Comparison of ENCODE assay signal across 7 cellular contexts in genomic region chr9:67711424-67711823, GRCh38.
DNase-seq lines count a peak whose midpoint lies in the region; ATAC-seq and TF ChIP-seq lines count a peak whose summit lies in the region.
"Not testable (repeated sequence)": the region's sequence is repeated elsewhere in the genome, so short reads cannot be mapped to it uniquely, and the experiment has no call there.

No MANE protein-coding gene starts in this region.

- not testable (repeated sequence) for H3K27ac ChIP-seq in GM23338 (ENCODE audit: low read depth); right cardiac atrium (ENCODE audit: low read length)
- H3K27ac ChIP-seq in esophagus muscularis mucosa (replicated peaks in 1 of 4) (peak overlapping the region in 1 of 4 donors; percentile 76), transverse colon (peak overlapping the region in 1 of 4 donors; percentile 67)

- H3K79me2 ChIP-seq in GM23338 (replicated peaks; ENCODE audit: insufficient read depth): not testable (repeated sequence)

- TF ChIP-seq EP300 in esophagus muscularis mucosa (IDR thresholded peaks at IDR 0.05); transverse colon (IDR thresholded peaks at IDR 0.05; ENCODE audit: low read depth): not testable (repeated sequence)

- H3K36me3 Mint-ChIP-seq in GM23338 (ENCODE audit: low read depth); activated naive CD4-positive, alpha-beta T cell treated with anti-CD3 and anti-CD28 coated beads, Interleukin-2, amount 10 ng/mL, durations not matched to agents 7 days and 5 days: not testable (repeated sequence)

- not testable (repeated sequence) for H3F3A ChIP-seq in GM23338 (replicated peaks; ENCODE audit: low read depth)

- H4K20me1 ChIP-seq in GM23338 (replicated peaks; ENCODE audit: insufficient read depth): not testable (repeated sequence)

- H3K27me3 Mint-ChIP-seq in GM23338 (ENCODE audit: insufficient read depth, low read depth, poor library complexity); activated naive CD4-positive, alpha-beta T cell treated with anti-CD3 and anti-CD28 coated beads, Interleukin-2, amount 10 ng/mL, durations not matched to agents 7 days and 5 days: not testable (repeated sequence)

- not testable (repeated sequence) for TF ChIP-seq CTCF in GM23338 (conservative IDR thresholded peaks at IDR 0.05; ENCODE audit: low read depth in 2 of 2); esophagus muscularis mucosa (IDR thresholded peaks at IDR 0.05); mucosa of descending colon (IDR thresholded peaks at IDR 0.05); transverse colon (IDR thresholded peaks at IDR 0.05)

- H3K36me3 ChIP-seq in GM23338 (ENCODE audit: insufficient read depth); esophagus muscularis mucosa; mucosa of descending colon (ENCODE audit: low read depth); transverse colon: not testable (repeated sequence)

- ATAC-seq in GM23338: peak; percentile 87
- ATAC-seq in right cardiac atrium: peak in 1 of 2 donors; percentile 62
- peak; percentile 62 for ATAC-seq in mucosa of descending colon

- H3K9me3 ChIP-seq in esophagus muscularis mucosa; right cardiac atrium (ENCODE audit: control insufficient read depth, low read length); mucosa of descending colon; transverse colon: not testable (repeated sequence)

- in situ Hi-C loops in transverse colon (cut with MboI; ENCODE audit: low pct_ligation_motif_present in 1 of 4, low pct_unique_long_range_greater_than_20kb in 1 of 4, low sequenced_read_pairs in 3 of 4): not testable (repeated sequence)

- intact Hi-C loops in esophagus muscularis mucosa (cut with DNase I); right cardiac atrium (cut with DNase I); mucosa of descending colon (cut with DNase I, micrococcal nuclease); posterior vena cava (cut with DNase I); transverse colon (cut with DNase I; ENCODE audit: low total_unique reads): not testable (repeated sequence)

- CTCF ChIA-PET in activated naive CD4-positive, alpha-beta T cell treated with anti-CD3 and anti-CD28 coated beads, Interleukin-2, amount 10 ng/mL, durations not matched to agents 7 days and 5 days (lab: Charles Lee): not testable (repeated sequence)

- H3K4me1 ChIP-seq in GM23338 (ENCODE audit: insufficient read depth); esophagus muscularis mucosa; right cardiac atrium (ENCODE audit: control insufficient read depth, insufficient read depth, low read length); mucosa of descending colon (ENCODE audit: low read depth); transverse colon: not testable (repeated sequence)

- not testable (repeated sequence) for H3K9me2 ChIP-seq in GM23338 (ENCODE audit: insufficient read depth)

- H3K27ac Mint-ChIP-seq in GM23338; activated naive CD4-positive, alpha-beta T cell treated with anti-CD3 and anti-CD28 coated beads, Interleukin-2, amount 10 ng/mL, durations not matched to agents 7 days and 5 days: not testable (repeated sequence)

- H3K4me3 Mint-ChIP-seq in GM23338; activated naive CD4-positive, alpha-beta T cell treated with anti-CD3 and anti-CD28 coated beads, Interleukin-2, amount 10 ng/mL, durations not matched to agents 7 days and 5 days: not testable (repeated sequence)

- not testable (repeated sequence) for H3K4me1 Mint-ChIP-seq in GM23338; activated naive CD4-positive, alpha-beta T cell treated with anti-CD3 and anti-CD28 coated beads, Interleukin-2, amount 10 ng/mL, durations not matched to agents 7 days and 5 days

- not testable (repeated sequence) for H3K9me3 Mint-ChIP-seq in GM23338; activated naive CD4-positive, alpha-beta T cell treated with anti-CD3 and anti-CD28 coated beads, Interleukin-2, amount 10 ng/mL, durations not matched to agents 7 days and 5 days

- not testable (repeated sequence) for DNase-seq in GM23338 (ENCODE audit: low spot score); esophagus muscularis mucosa (ENCODE audit: extremely low spot score)
- peak; percentile 10 for DNase-seq in activated naive CD4-positive, alpha-beta T cell treated with anti-CD3 and anti-CD28 coated beads, Interleukin-2, amount 10 ng/mL, durations not matched to agents 7 days and 5 days
- DNase-seq in right cardiac atrium (peak in 2 of 3 donors; percentile 24 to 36), mucosa of descending colon (peak in 2 of 3 donors; percentile 2 to 50), posterior vena cava (ENCODE audit: low spot score) (peak; percentile 22), transverse colon (peak; percentile 4)

- H3K4me3 ChIP-seq in GM23338; right cardiac atrium (ENCODE audit: low read length); mucosa of descending colon; transverse colon: not testable (repeated sequence)
- H3K4me3 ChIP-seq in esophagus muscularis mucosa: peak overlapping the region in 3 of 4 donors; percentile 18 to 37 (median 22)

- no CpG with 5 or more reads among the region's 33 CpGs for WGBS in esophagus muscularis mucosa
- 3% methylated on average over 15 of the region's 33 CpGs for WGBS in right cardiac atrium
- no CpG with 5 or more reads among the region's 33 CpGs for WGBS in transverse colon (ENCODE audit: low coverage in 1 of 2), 2 donors

- not testable (repeated sequence) for H2AFZ ChIP-seq in GM23338

- not testable (repeated sequence) for TF ChIP-seq POLR2A in esophagus muscularis mucosa (IDR thresholded peaks at IDR 0.05; ENCODE audit: low read depth); transverse colon (IDR thresholded peaks at IDR 0.05)

- not testable (repeated sequence) for H3K27me3 ChIP-seq in GM23338 (ENCODE audit: insufficient read depth); esophagus muscularis mucosa; right cardiac atrium (ENCODE audit: control insufficient read depth, insufficient read depth); transverse colon

- not testable (repeated sequence) for H3K4me2 ChIP-seq in GM23338
